In genomic region chr5:15544039-15544438, GRCh38 we compare ENCODE assay signal across 22 cellular contexts. TPM values are rescaled to one million over a fixed set of nuclear protein-coding genes. Genes with fewer than 3 reads are reported as not detected.
"Had no signal": no experiment of that assay in that cellular context is flagged by ENCODE, and none has a peak within 500 bp of the region (broad histone marks: within the 10 kb centered on the region; RNA-seq: fewer than 3 reads in every experiment).

No MANE protein-coding gene starts in this region.

- DNase-seq: activated CD4-positive, alpha-beta T cell treated with anti-CD3 and anti-CD28 coated beads for 4 hours; activated CD4-positive, alpha-beta T cell treated with anti-CD3 and anti-CD28 coated beads, Interleukin-2, amount 50 U/mL, for 4 hours; activated effector memory CD4-positive, alpha-beta T cell treated with Interleukin-2 at 50 U/mL for 16 hours; activated naive CD4-positive, alpha-beta T cell treated with anti-CD3 and anti-CD28 coated beads for 36 hours; activated naive CD8-positive, alpha-beta T cell treated with anti-CD3 and anti-CD28 coated beads, Interleukin-2, amount 10 ng/mL, durations not matched to agents 7 days and 5 days; amniotic stem cell; cerebellar nuclear complex; colonic mucosa; effector CD8-positive, alpha-beta T cell; heart right ventricle; lower lobe of right lung; mesendoderm; natural killer cell; right lobe of liver; stimulated activated CD4-positive, alpha-beta T cell treated with anti-CD3 and anti-CD28 coated beads, Interleukin-4, amount 100 ng/mL, for 1 hour; T-cell; trophoblast cell had no signal

- H3K27me3 ChIP-seq: colonic mucosa, foreskin keratinocyte, heart right ventricle, right lobe of liver had no signal

- H3K36me3 Mint-ChIP-seq: activated naive CD8-positive, alpha-beta T cell treated with anti-CD3 and anti-CD28 coated beads, Interleukin-2, amount 10 ng/mL, durations not matched to agents 7 days and 5 days; natural killer cell; T-cell had no signal

- H3K9me3 Mint-ChIP-seq: activated naive CD4-positive, alpha-beta T cell treated with anti-CD3 and anti-CD28 coated beads for 36 hours; activated naive CD8-positive, alpha-beta T cell treated with anti-CD3 and anti-CD28 coated beads, Interleukin-2, amount 10 ng/mL, durations not matched to agents 7 days and 5 days had no signal

- H3K27ac ChIP-seq: colonic mucosa, foreskin keratinocyte, heart right ventricle, lower lobe of right lung, right lobe of liver, thoracic aorta had no signal

- H3K4me3 ChIP-seq: colonic mucosa, heart right ventricle, lower lobe of right lung, right lobe of liver, thoracic aorta had no signal

- H3K27ac Mint-ChIP-seq: activated naive CD4-positive, alpha-beta T cell treated with anti-CD3 and anti-CD28 coated beads for 36 hours; activated naive CD8-positive, alpha-beta T cell treated with anti-CD3 and anti-CD28 coated beads, Interleukin-2, amount 10 ng/mL, durations not matched to agents 7 days and 5 days; natural killer cell; stimulated activated naive CD8-positive, alpha-beta T cell treated with anti-CD3 and anti-CD28 coated beads, Interleukin-15, Interleukin-2, amounts not matched to agents 100 ng/mL and 50 ng/mL, for 24 hours; T-cell; T-helper 2 cell treated with Interferon-gamma antibody and Interleukin-4, amounts not matched to agents 5 μg/mL and 100 μg/mL, for 36 hours had no signal

- H3K36me3 ChIP-seq: colonic mucosa, heart right ventricle, lower lobe of right lung, right lobe of liver, thoracic aorta had no signal

- H3K27me3 Mint-ChIP-seq: activated naive CD8-positive, alpha-beta T cell treated with anti-CD3 and anti-CD28 coated beads, Interleukin-2, amount 10 ng/mL, durations not matched to agents 7 days and 5 days; stimulated activated naive CD8-positive, alpha-beta T cell treated with anti-CD3 and anti-CD28 coated beads, Interleukin-15, Interleukin-2, amounts not matched to agents 100 ng/mL and 50 ng/mL, for 24 hours; T-cell had no signal

- H3K4me1 ChIP-seq: colonic mucosa, lower lobe of right lung, right lobe of liver had no signal

- H3K9me3 ChIP-seq: colonic mucosa, heart right ventricle, lower lobe of right lung, right lobe of liver, thoracic aorta had no signal

- ATAC-seq: foreskin keratinocyte, lower lobe of right lung, natural killer cell, right lobe of liver, T-cell had no signal

- H3K4me3 Mint-ChIP-seq: activated naive CD4-positive, alpha-beta T cell treated with anti-CD3 and anti-CD28 coated beads for 36 hours; activated naive CD8-positive, alpha-beta T cell treated with anti-CD3 and anti-CD28 coated beads, Interleukin-2, amount 10 ng/mL, durations not matched to agents 7 days and 5 days; natural killer cell; stimulated activated naive CD8-positive, alpha-beta T cell treated with anti-CD3 and anti-CD28 coated beads, Interleukin-15, Interleukin-2, amounts not matched to agents 100 ng/mL and 50 ng/mL, for 24 hours; T-cell; T-helper 2 cell treated with Interferon-gamma antibody and Interleukin-4, amounts not matched to agents 5 μg/mL and 100 μg/mL, for 36 hours had no signal

- H3K4me1 Mint-ChIP-seq: activated naive CD8-positive, alpha-beta T cell treated with anti-CD3 and anti-CD28 coated beads, Interleukin-2, amount 10 ng/mL, durations not matched to agents 7 days and 5 days; natural killer cell; T-cell had no signal

RNA-seq across cellular contexts. Expression of gene FBXL7, which starts 44.1 kb away (rescaled TPM):
- total RNA-seq: activated naive CD4-positive, alpha-beta T cell treated with anti-CD3 and anti-CD28 coated beads for 36 hours; activated naive CD8-positive, alpha-beta T cell treated with anti-CD3 and anti-CD28 coated beads, Interleukin-2, amount 10 ng/mL, durations not matched to agents 7 days and 5 days; mononuclear cell; natural killer cell had no signal
